15 cellular contexts compared by ENCODE assay signal in genomic region chr5:169424956-169425318, GRCh38.
A peak's percentile ranks its signal among the peaks of the same experiment; 100 is the strongest.
DNase-seq lines count a peak whose midpoint lies in the region; ATAC-seq and TF ChIP-seq lines count a peak whose summit lies in the region.
"Had no signal": no experiment of that assay in that cellular context is flagged by ENCODE, and none has a peak within 500 bp of the region (broad histone marks: within the 10 kb centered on the region; RNA-seq: fewer than 3 reads in every experiment).

No MANE protein-coding gene starts in this region.

- in situ Hi-C loops in HAP-1 (cut with MboI; ENCODE audit: low sequenced_read_pairs): no loop called here

- peak overlapping the region; percentile 37 for H2AFZ ChIP-seq in neuron (ENCODE audit: low read depth, low read length)

- H3K36me3 ChIP-seq in HAP-1 (replicated peaks) (no peaks in the 10 kb centered on the region), neuron (ENCODE audit: insufficient read depth, low read length) (no peaks in the 10 kb centered on the region)
- H3K36me3 ChIP-seq: BLaER1 had no signal

- no peak for ATAC-seq in HG02938 (IDR thresholded peaks at IDR 0.05; ENCODE audit: unreplicated experiment)
- ATAC-seq: CD8-positive, alpha-beta T cell had no signal

- no peak for TF ChIP-seq CTCF in lower leg skin (IDR thresholded peaks at IDR 0.05)

- H3K9me3 ChIP-seq in HAP-1: no peaks in the 10 kb centered on the region
- no peaks in the 10 kb centered on the region for H3K9me3 ChIP-seq in neuron (ENCODE audit: low read length)
- H3K9me3 ChIP-seq: BLaER1 had no signal

- DNase-seq in HAP-1 (ENCODE audit: low spot score in 2 of 2) (peak; percentile 13 to 34), fibroblast of gingiva (ENCODE audit: low read depth) (peak; percentile 52), NCI-H2029 treated with DMSO at 0.1 percent for 48 hours (lab: John Stamatoyannopoulos, UW) (no peak), NCI-H128 (lab: John Stamatoyannopoulos, UW; ENCODE audit: unreplicated experiment) (no peak), lower leg skin (ENCODE audit: low spot score in 2 of 2) (no peak)
- DNase-seq: 8988T; Calu3; CD8-positive, alpha-beta T cell; DMS79 treated with DMSO at 0.1 percent for 48 hours; GF-D8; HCEC 1CT; IMR-90 had no signal

- H3K4me1 ChIP-seq in HAP-1 (peaks cover 3% of the 10 kb centered on the region; the same call in 1 of the 2 replicates), neuron (ENCODE audit: insufficient read depth, low read length) (peaks cover 11% of the 10 kb centered on the region)
- H3K4me1 ChIP-seq: BLaER1 had no signal

- no peaks in the 10 kb centered on the region for H3K27me3 ChIP-seq in HAP-1 (ENCODE audit: low read depth)
- no peaks in the 10 kb centered on the region for H3K27me3 ChIP-seq in neuron (ENCODE audit: insufficient read depth, low read length)
- H3K27me3 ChIP-seq: BLaER1 had no signal

- intact Hi-C loops in lower leg skin (cut with DNase I; ENCODE audit: low total_unique reads): no loop called here

- TF ChIP-seq POLR2A in lower leg skin (IDR thresholded peaks at IDR 0.05): no peak

- H3K4me3 ChIP-seq in HAP-1 (no peak overlapping the region), neuron (ENCODE audit: low read length) (no peak overlapping the region), lower leg skin (ENCODE audit: low read depth, poor library complexity, severe bottlenecking) (no peak overlapping the region)
- H3K4me3 ChIP-seq: BLaER1 had no signal

Comparison
In these comparisons a context has a peak if more than half of its experiments do, and no peak if none do; other contexts are left out.
1. DNase-seq: peak in HAP-1 (2 of 2) and fibroblast of gingiva (single experiment); none in NCI-H2029 treated with DMSO at 0.1 percent for 48 hours (single experiment), NCI-H128 (single experiment) and lower leg skin (0 of 2).